In genomic region chr1:208252126-208252853, GRCh38 we compare ENCODE assay signal across 9 cellular contexts. TPM values are rescaled to one million over a fixed set of nuclear protein-coding genes. Genes with fewer than 3 reads are reported as not detected.
A peak's percentile ranks its signal among the peaks of the same experiment; 100 is the strongest.
DNase-seq lines count a peak whose midpoint lies in the region; TF ChIP-seq lines count a peak whose summit lies in the region.
"Had no signal": no experiment of that assay in that cellular context is flagged by ENCODE, and none has a peak within 500 bp of the region (broad histone marks: within the 10 kb centered on the region; RNA-seq: fewer than 3 reads in every experiment).

No MANE protein-coding gene starts in this region.

- no peak overlapping the region for H3K9ac ChIP-seq in neuronal stem cell (ENCODE audit: low read depth, low read length, poor library complexity)

- no peak overlapping the region for H3K23ac ChIP-seq in neuronal stem cell (ENCODE audit: low read depth, low read length, poor library complexity)

- TF ChIP-seq POLR2A in NB4 (IDR thresholded peaks at IDR 0.05; ENCODE audit: extremely low read depth, insufficient read length) = no peak

- H3K4me2 ChIP-seq in neuronal stem cell (ENCODE audit: insufficient read depth, low read length, poor library complexity, severe bottlenecking) = peak overlapping the region; percentile 36

- TF ChIP-seq CTCF in NB4 (IDR thresholded peaks at IDR 0.05; ENCODE audit: low read depth, low read length) (no peak), epithelial cell of proximal tubule (conservative IDR thresholded peaks at IDR 0.05; ENCODE audit: low read depth, low read length) (peak; percentile 32)

- H3K4me3 ChIP-seq in NB4 (ENCODE audit: low read depth, low read length) (no peak overlapping the region), epithelial cell of proximal tubule (ENCODE audit: low read depth, low read length) (peak overlapping the region; percentile 2), neuronal stem cell (ENCODE audit: low read length in 2 of 2) (no peak overlapping the region)
- H3K4me3 ChIP-seq: SJSA1 had no signal

- H4K91ac ChIP-seq in neuronal stem cell (ENCODE audit: low read depth, low read length, poor library complexity) = no peak overlapping the region

- DNase-seq in D341Med (ENCODE audit: low spot score) (peak; percentile 46), NB4 (ENCODE audit: low read depth) (peak; percentile 5), epithelial cell of proximal tubule (ENCODE audit: low read depth) (no peak), neuronal stem cell (ENCODE audit: low spot score) (no peak), T1000 (lab: John Stamatoyannopoulos, UW) (no peak), NCI-H1930 (lab: John Stamatoyannopoulos, UW) (no peak), KG1 (lab: John Stamatoyannopoulos, UW) (no peak), NCI-H748 (lab: John Stamatoyannopoulos, UW; ENCODE audit: unreplicated experiment) (no peak)

- no peak overlapping the region for H2AFZ ChIP-seq in neuronal stem cell (ENCODE audit: low read length)

- no peaks in the 10 kb centered on the region for H3K36me3 ChIP-seq in neuronal stem cell (replicated peaks in 1 of 2; ENCODE audit: control insufficient read depth in 2 of 2, insufficient read depth in 2 of 2, low read length in 2 of 2)
- H3K36me3 ChIP-seq: SJSA1 had no signal

- H3K18ac ChIP-seq in neuronal stem cell (ENCODE audit: low read length) = no peak overlapping the region

- no peak overlapping the region for H2BK15ac ChIP-seq in neuronal stem cell (ENCODE audit: low read length)

- no peaks in the 10 kb centered on the region for H3K9me3 ChIP-seq in neuronal stem cell (replicated peaks in 1 of 2; ENCODE audit: control insufficient read depth in 2 of 2, insufficient read depth in 1 of 2, low read depth in 1 of 2, low read length in 2 of 2)
- H3K9me3 ChIP-seq: SJSA1 had no signal

- peaks cover 2% of the 10 kb centered on the region for H3K79me1 ChIP-seq in neuronal stem cell (ENCODE audit: low read depth, low read length)

- H3K4me1 ChIP-seq in neuronal stem cell (ENCODE audit: control insufficient read depth in 2 of 2, insufficient read depth in 1 of 2, low read depth in 1 of 2, low read length in 2 of 2) = peaks cover 10 to 19% of the 10 kb centered on the region in 2 donors

- no peak overlapping the region for H3K14ac ChIP-seq in neuronal stem cell (ENCODE audit: low read length)

- no peak overlapping the region for H3K27ac ChIP-seq in neuronal stem cell (replicated peaks; ENCODE audit: low read length)
- H3K27ac ChIP-seq: SJSA1 had no signal

- no peak overlapping the region for H2BK5ac ChIP-seq in neuronal stem cell (ENCODE audit: low read length)

- H2BK120ac ChIP-seq in neuronal stem cell (ENCODE audit: low read depth, low read length) = no peak overlapping the region

- no CpG with 5 or more reads among the region's 18 CpGs for WGBS in neuronal stem cell (ENCODE audit: extremely low coverage in 2 of 2, insufficient read length in 2 of 2, insufficient replicate concordance in 1 of 2), 2 donors

- no peak overlapping the region for H2AK5ac ChIP-seq in neuronal stem cell (ENCODE audit: low read depth, low read length)

- no peak overlapping the region for H4K8ac ChIP-seq in neuronal stem cell (ENCODE audit: low read depth, low read length)

- peaks cover 0 to 46% (median 0%) of the 10 kb centered on the region in 3 experiments for H3K27me3 ChIP-seq in neuronal stem cell (ENCODE audit: control insufficient read depth in 3 of 3, insufficient read depth in 3 of 3, low read depth in 1 of 3, low read length in 3 of 3)
- H3K27me3 ChIP-seq: SJSA1 had no signal

- no peak overlapping the region for H2BK12ac ChIP-seq in neuronal stem cell (ENCODE audit: low read length)

- H3K4ac ChIP-seq in neuronal stem cell (ENCODE audit: low read length) = no peak overlapping the region

RNA-seq across cellular contexts. Expression of gene PLXNA2, which starts 8.1 kb away (rescaled TPM):
- 5.7 and 8.5 TPM in 2 replicates for total RNA-seq in epithelial cell of proximal tubule
- 1.2 TPM for polyA plus RNA-seq in neuronal stem cell (2013, experiment 1 of 2)
- polyA plus RNA-seq in neuronal stem cell (2013, experiment 2 of 2) = 1.1 TPM

Comparison
In these comparisons a context has a peak if more than half of its experiments do, and no peak if none do; other contexts are left out.
1. DNase-seq: peak in D341Med (single experiment) and NB4 (single experiment); none in epithelial cell of proximal tubule (single experiment), neuronal stem cell (single experiment), T1000 (single experiment), NCI-H1930 (0 of 2), KG1 (single experiment) and NCI-H748 (single experiment).